In the genomic region with DNA sequence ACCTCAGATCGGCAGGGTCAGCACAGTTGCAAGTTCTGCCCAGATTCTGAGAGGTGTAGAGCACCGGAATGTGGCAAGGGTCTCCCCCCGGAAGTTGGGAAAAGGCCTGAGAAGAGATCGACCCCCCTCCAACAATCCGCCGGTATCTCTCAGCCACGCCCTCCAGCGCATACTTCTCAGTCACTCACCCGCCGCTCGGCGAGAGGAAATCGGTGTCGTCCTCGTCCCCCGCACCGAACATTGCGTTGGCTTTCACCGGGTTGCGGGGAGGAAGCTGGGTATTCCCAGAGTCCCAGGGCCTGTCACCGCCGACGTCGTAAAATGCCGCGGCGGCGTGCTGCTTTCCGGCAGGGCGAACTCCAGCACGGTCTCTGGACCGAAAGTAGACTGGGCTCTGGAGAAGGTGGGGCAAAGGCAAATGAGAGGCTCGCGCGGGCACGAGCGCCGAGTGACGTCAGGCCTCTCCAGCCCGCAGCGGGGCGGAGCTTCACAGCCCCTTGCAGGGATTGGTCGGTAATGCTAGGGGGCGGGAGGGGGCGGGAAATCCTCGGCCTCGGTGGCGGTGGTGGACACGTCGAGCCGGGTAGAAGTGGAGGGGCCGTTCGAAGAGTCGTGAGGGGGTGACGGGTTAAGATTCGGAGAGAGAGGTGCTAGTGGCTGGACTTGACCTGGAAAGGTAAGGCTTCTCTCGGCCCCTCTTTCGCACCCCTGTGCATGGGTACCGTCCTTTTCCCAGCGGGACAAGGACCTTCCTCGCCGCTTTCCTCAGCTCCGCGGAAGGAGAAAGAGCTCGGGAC, we compare ENCODE assay signal across 1 cellular context.
TF ChIP-seq lines count a peak whose summit lies in the region.

A gene with protein sequence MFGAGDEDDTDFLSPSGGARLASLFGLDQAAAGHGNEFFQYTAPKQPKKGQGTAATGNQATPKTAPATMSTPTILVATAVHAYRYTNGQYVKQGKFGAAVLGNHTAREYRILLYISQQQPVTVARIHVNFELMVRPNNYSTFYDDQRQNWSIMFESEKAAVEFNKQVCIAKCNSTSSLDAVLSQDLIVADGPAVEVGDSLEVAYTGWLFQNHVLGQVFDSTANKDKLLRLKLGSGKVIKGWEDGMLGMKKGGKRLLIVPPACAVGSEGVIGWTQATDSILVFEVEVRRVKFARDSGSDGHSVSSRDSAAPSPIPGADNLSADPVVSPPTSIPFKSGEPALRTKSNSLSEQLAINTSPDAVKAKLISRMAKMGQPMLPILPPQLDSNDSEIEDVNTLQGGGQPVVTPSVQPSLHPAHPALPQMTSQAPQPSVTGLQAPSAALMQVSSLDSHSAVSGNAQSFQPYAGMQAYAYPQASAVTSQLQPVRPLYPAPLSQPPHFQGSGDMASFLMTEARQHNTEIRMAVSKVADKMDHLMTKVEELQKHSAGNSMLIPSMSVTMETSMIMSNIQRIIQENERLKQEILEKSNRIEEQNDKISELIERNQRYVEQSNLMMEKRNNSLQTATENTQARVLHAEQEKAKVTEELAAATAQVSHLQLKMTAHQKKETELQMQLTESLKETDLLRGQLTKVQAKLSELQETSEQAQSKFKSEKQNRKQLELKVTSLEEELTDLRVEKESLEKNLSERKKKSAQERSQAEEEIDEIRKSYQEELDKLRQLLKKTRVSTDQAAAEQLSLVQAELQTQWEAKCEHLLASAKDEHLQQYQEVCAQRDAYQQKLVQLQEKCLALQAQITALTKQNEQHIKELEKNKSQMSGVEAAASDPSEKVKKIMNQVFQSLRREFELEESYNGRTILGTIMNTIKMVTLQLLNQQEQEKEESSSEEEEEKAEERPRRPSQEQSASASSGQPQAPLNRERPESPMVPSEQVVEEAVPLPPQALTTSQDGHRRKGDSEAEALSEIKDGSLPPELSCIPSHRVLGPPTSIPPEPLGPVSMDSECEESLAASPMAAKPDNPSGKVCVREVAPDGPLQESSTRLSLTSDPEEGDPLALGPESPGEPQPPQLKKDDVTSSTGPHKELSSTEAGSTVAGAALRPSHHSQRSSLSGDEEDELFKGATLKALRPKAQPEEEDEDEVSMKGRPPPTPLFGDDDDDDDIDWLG (minus strand): TSS at position 275 of the 797 bp plus-strand sequence. CDS start 34 bp downstream, at position 241.
SLC31A1 (plus strand) TSS at position 542 of the 797 bp plus-strand sequence. CDS start 34,605 bp downstream, outside the sequence.

TF ChIP-seq in K562, 482 proteins besides CTCF, POLR2A, EP300 and RAD21 (continued from another document and continues in another):
- TF ChIP-seq CEBPZ (IDR thresholded peaks at IDR 0.05; ENCODE audit: borderline replicate concordance, low read depth, low read length) (no peak), CXXC5 (CRISPR knock-in tag; IDR thresholded peaks at IDR 0.05) (peak; percentile 71), ZEB2 (IDR thresholded peaks at IDR 0.05) (no peak), ETS1 (conservative IDR thresholded peaks at IDR 0.05; ENCODE audit: control insufficient read depth, low read depth, low read length) (0 out of 2 replicates have a peak, but pooled peaks have one; percentile 47), PTBP1 (IDR thresholded peaks at IDR 0.05; ENCODE audit: low read depth, low read length) (no peak), NCOA2 (IDR thresholded peaks at IDR 0.05; ENCODE audit: partially characterized antibody in 2 of 2) (no peak), ZFP36 (IDR thresholded peaks at IDR 0.05; ENCODE audit: low read depth, low read length, partially characterized antibody) (no peak), ZNF274 (IDR thresholded peaks at IDR 0.05; ENCODE audit: borderline replicate concordance, low read depth, low read length) (no peak), L3MBTL2 (IDR thresholded peaks at IDR 0.05) (peak; percentile 48; the same call in 1 of the 2 replicates), ZBTB17 (CRISPR knock-in tag; IDR thresholded peaks at IDR 0.05) (no peak), ZNF655 (CRISPR knock-in tag; IDR thresholded peaks at IDR 0.05) (no peak), CHD2 (IDR thresholded peaks at IDR 0.05; ENCODE audit: low read depth, low read length) (0 out of 2 replicates have a peak, but pooled peaks have one; percentile 13), FOXJ3 (CRISPR knock-in tag; IDR thresholded peaks at IDR 0.05) (no peak), STAG1 (CRISPR knock-in tag; IDR thresholded peaks at IDR 0.05; ENCODE audit: borderline replicate concordance) (no peak), SLC30A9 (CRISPR knock-in tag; IDR thresholded peaks at IDR 0.05) (no peak), THRAP3 (IDR thresholded peaks at IDR 0.05; ENCODE audit: borderline replicate concordance) (no peak), NFRKB (IDR thresholded peaks at IDR 0.05; ENCODE audit: low read depth) (peak; percentile 37; the same call in 1 of the 2 replicates), ZNF830 (CRISPR knock-in tag; IDR thresholded peaks at IDR 0.05) (no peak), IRF2 (CRISPR knock-in tag; IDR thresholded peaks at IDR 0.05) (no peak), ETV5 (CRISPR knock-in tag; IDR thresholded peaks at IDR 0.05; ENCODE audit: low read depth) (peak; percentile 87), SREBF2 (CRISPR knock-in tag; IDR thresholded peaks at IDR 0.05) (no peak), PBX2 (CRISPR knock-in tag; IDR thresholded peaks at IDR 0.05; ENCODE audit: low read depth) (no peak), PBX2 (tag; conservative IDR thresholded peaks at IDR 0.05; ENCODE audit: low read depth) (no peak; the same call in 1 of the 2 replicates), TRIM28 (IDR thresholded peaks at IDR 0.05) (no peak; the same call in 1 of the 2 replicates), TARDBP (IDR thresholded peaks at IDR 0.05) (no peak), KDM1A (IDR thresholded peaks at IDR 0.05) (no peak), ZNF57 (CRISPR knock-in tag; IDR thresholded peaks at IDR 0.05) (no peak), NR2C2 (CRISPR knock-in tag; IDR thresholded peaks at IDR 0.05) (no peak), NR2C2 (tag; IDR thresholded peaks at IDR 0.05) (peak; percentile 91)
- TF ChIP-seq, protein P1, sequence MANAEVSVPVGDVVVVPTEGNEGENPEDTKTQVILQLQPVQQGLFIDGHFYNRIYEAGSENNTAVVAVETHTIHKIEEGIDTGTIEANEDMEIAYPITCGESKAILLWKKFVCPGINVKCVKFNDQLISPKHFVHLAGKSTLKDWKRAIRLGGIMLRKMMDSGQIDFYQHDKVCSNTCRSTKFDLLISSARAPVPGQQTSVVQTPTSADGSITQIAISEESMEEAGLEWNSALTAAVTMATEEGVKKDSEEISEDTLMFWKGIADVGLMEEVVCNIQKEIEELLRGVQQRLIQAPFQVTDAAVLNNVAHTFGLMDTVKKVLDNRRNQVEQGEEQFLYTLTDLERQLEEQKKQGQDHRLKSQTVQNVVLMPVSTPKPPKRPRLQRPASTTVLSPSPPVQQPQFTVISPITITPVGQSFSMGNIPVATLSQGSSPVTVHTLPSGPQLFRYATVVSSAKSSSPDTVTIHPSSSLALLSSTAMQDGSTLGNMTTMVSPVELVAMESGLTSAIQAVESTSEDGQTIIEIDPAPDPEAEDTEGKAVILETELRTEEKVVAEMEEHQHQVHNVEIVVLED (CRISPR knock-in tag; IDR thresholded peaks at IDR 0.05): no peak
- TF ChIP-seq, protein P2, sequence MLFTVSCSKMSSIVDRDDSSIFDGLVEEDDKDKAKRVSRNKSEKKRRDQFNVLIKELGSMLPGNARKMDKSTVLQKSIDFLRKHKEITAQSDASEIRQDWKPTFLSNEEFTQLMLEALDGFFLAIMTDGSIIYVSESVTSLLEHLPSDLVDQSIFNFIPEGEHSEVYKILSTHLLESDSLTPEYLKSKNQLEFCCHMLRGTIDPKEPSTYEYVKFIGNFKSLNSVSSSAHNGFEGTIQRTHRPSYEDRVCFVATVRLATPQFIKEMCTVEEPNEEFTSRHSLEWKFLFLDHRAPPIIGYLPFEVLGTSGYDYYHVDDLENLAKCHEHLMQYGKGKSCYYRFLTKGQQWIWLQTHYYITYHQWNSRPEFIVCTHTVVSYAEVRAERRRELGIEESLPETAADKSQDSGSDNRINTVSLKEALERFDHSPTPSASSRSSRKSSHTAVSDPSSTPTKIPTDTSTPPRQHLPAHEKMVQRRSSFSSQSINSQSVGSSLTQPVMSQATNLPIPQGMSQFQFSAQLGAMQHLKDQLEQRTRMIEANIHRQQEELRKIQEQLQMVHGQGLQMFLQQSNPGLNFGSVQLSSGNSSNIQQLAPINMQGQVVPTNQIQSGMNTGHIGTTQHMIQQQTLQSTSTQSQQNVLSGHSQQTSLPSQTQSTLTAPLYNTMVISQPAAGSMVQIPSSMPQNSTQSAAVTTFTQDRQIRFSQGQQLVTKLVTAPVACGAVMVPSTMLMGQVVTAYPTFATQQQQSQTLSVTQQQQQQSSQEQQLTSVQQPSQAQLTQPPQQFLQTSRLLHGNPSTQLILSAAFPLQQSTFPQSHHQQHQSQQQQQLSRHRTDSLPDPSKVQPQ (CRISPR knock-in tag; IDR thresholded peaks at IDR 0.05; ENCODE audit: borderline replicate concordance): no peak
- TF ChIP-seq, protein P3, sequence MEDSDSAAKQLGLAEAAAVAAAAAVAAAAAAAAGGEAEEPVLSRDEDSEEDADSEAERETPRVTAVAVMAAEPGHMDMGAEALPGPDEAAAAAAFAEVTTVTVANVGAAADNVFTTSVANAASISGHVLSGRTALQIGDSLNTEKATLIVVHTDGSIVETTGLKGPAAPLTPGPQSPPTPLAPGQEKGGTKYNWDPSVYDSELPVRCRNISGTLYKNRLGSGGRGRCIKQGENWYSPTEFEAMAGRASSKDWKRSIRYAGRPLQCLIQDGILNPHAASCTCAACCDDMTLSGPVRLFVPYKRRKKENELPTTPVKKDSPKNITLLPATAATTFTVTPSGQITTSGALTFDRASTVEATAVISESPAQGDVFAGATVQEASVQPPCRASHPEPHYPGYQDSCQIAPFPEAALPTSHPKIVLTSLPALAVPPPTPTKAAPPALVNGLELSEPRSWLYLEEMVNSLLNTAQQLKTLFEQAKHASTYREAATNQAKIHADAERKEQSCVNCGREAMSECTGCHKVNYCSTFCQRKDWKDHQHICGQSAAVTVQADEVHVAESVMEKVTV (CRISPR knock-in tag; IDR thresholded peaks at IDR 0.05): no peak
